In genomic region chr3:37909067-37909911, GRCh38 we compare ENCODE assay signal across 1 cellular context.
TF ChIP-seq lines count a peak whose summit lies in the region.

No MANE protein-coding gene starts in this region.

TF ChIP-seq in HepG2, 621 proteins besides CTCF, POLR2A, EP300 and RAD21 (continued from another document and continues in another):
- TF ChIP-seq ZBTB4 (CRISPR knock-in tag; IDR thresholded peaks at IDR 0.05; ENCODE audit: borderline replicate concordance) (no peak; the same call in 1 of the 2 replicates), FOXA3 (CRISPR knock-in tag; IDR thresholded peaks at IDR 0.05) (peak; percentile 86), ZNF124 (CRISPR knock-in tag; IDR thresholded peaks at IDR 0.05) (peak; percentile 34; the same call in 1 of the 2 replicates), ADNP (CRISPR knock-in tag; IDR thresholded peaks at IDR 0.05) (no peak), ZNF552 (CRISPR knock-in tag; IDR thresholded peaks at IDR 0.05; ENCODE audit: borderline replicate concordance) (no peak), ZNF605 (CRISPR knock-in tag; IDR thresholded peaks at IDR 0.05) (peak; percentile 75), ZKSCAN8 (CRISPR knock-in tag; IDR thresholded peaks at IDR 0.05; ENCODE audit: borderline replicate concordance) (peak; percentile 64; the same call in 1 of the 2 replicates), SP4 (CRISPR knock-in tag; IDR thresholded peaks at IDR 0.05) (no peak), CBX5 (CRISPR knock-in tag; IDR thresholded peaks at IDR 0.05; ENCODE audit: borderline replicate concordance) (peak; percentile 71; the same call in 1 of the 2 replicates), ZSCAN12 (CRISPR knock-in tag; IDR thresholded peaks at IDR 0.05) (no peak), ZKSCAN1 (IDR thresholded peaks at IDR 0.05; ENCODE audit: low read length) (no peak), DRAP1 (CRISPR knock-in tag; IDR thresholded peaks at IDR 0.05) (peak; percentile 60), KDM1A (CRISPR knock-in tag; IDR thresholded peaks at IDR 0.05) (peak; percentile 64), ZNF235 (CRISPR knock-in tag; IDR thresholded peaks at IDR 0.05; ENCODE audit: borderline replicate concordance) (no peak), RCOR2 (CRISPR knock-in tag; IDR thresholded peaks at IDR 0.05) (peak; percentile 87; the same call in 1 of the 2 replicates), KDM5B (CRISPR knock-in tag; IDR thresholded peaks at IDR 0.05; ENCODE audit: borderline replicate concordance) (no peak), MIER2 (CRISPR knock-in tag; IDR thresholded peaks at IDR 0.05) (0 out of 2 replicates have a peak, but pooled peaks have one; percentile 14), FOXP4 (CRISPR knock-in tag; IDR thresholded peaks at IDR 0.05) (peak; percentile 82), ZNF780A (CRISPR knock-in tag; IDR thresholded peaks at IDR 0.05) (no peak), ZNF432 (CRISPR knock-in tag; IDR thresholded peaks at IDR 0.05; ENCODE audit: borderline replicate concordance) (no peak), PITX1 (CRISPR knock-in tag; IDR thresholded peaks at IDR 0.05) (peak; percentile 64; the same call in 1 of the 2 replicates), PAF1 (CRISPR knock-in tag; IDR thresholded peaks at IDR 0.05) (no peak), GPN1 (CRISPR knock-in tag; IDR thresholded peaks at IDR 0.05; ENCODE audit: borderline replicate concordance) (no peak), ZMYM2 (CRISPR knock-in tag; IDR thresholded peaks at IDR 0.05) (peak; percentile 98), ZFP1 (CRISPR knock-in tag; IDR thresholded peaks at IDR 0.05) (0 out of 2 replicates have a peak, but pooled peaks have one; percentile 45), ELF4 (CRISPR knock-in tag; IDR thresholded peaks at IDR 0.05; ENCODE audit: borderline replicate concordance) (no peak), ZBTB20 (CRISPR knock-in tag; IDR thresholded peaks at IDR 0.05; ENCODE audit: borderline replicate concordance, low read depth) (0 out of 2 replicates have a peak, but pooled peaks have one; percentile 28), ZBTB3 (CRISPR knock-in tag; IDR thresholded peaks at IDR 0.05; ENCODE audit: borderline replicate concordance, low read depth) (0 out of 2 replicates have a peak, but pooled peaks have one; percentile 31), NFE2 (CRISPR knock-in tag; IDR thresholded peaks at IDR 0.05) (peak; percentile 48; the same call in 1 of the 2 replicates)
- TF ChIP-seq, protein P1, sequence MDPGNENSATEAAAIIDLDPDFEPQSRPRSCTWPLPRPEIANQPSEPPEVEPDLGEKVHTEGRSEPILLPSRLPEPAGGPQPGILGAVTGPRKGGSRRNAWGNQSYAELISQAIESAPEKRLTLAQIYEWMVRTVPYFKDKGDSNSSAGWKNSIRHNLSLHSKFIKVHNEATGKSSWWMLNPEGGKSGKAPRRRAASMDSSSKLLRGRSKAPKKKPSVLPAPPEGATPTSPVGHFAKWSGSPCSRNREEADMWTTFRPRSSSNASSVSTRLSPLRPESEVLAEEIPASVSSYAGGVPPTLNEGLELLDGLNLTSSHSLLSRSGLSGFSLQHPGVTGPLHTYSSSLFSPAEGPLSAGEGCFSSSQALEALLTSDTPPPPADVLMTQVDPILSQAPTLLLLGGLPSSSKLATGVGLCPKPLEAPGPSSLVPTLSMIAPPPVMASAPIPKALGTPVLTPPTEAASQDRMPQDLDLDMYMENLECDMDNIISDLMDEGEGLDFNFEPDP (CRISPR knock-in tag; conservative IDR thresholded peaks at IDR 0.05) = no peak
- TF ChIP-seq, protein P2, sequence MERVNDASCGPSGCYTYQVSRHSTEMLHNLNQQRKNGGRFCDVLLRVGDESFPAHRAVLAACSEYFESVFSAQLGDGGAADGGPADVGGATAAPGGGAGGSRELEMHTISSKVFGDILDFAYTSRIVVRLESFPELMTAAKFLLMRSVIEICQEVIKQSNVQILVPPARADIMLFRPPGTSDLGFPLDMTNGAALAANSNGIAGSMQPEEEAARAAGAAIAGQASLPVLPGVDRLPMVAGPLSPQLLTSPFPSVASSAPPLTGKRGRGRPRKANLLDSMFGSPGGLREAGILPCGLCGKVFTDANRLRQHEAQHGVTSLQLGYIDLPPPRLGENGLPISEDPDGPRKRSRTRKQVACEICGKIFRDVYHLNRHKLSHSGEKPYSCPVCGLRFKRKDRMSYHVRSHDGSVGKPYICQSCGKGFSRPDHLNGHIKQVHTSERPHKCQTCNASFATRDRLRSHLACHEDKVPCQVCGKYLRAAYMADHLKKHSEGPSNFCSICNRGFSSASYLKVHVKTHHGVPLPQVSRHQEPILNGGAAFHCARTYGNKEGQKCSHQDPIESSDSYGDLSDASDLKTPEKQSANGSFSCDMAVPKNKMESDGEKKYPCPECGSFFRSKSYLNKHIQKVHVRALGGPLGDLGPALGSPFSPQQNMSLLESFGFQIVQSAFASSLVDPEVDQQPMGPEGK (CRISPR knock-in tag; IDR thresholded peaks at IDR 0.05) = peak; percentile 36; the same call in 1 of the 2 replicates
- TF ChIP-seq, protein P3, sequence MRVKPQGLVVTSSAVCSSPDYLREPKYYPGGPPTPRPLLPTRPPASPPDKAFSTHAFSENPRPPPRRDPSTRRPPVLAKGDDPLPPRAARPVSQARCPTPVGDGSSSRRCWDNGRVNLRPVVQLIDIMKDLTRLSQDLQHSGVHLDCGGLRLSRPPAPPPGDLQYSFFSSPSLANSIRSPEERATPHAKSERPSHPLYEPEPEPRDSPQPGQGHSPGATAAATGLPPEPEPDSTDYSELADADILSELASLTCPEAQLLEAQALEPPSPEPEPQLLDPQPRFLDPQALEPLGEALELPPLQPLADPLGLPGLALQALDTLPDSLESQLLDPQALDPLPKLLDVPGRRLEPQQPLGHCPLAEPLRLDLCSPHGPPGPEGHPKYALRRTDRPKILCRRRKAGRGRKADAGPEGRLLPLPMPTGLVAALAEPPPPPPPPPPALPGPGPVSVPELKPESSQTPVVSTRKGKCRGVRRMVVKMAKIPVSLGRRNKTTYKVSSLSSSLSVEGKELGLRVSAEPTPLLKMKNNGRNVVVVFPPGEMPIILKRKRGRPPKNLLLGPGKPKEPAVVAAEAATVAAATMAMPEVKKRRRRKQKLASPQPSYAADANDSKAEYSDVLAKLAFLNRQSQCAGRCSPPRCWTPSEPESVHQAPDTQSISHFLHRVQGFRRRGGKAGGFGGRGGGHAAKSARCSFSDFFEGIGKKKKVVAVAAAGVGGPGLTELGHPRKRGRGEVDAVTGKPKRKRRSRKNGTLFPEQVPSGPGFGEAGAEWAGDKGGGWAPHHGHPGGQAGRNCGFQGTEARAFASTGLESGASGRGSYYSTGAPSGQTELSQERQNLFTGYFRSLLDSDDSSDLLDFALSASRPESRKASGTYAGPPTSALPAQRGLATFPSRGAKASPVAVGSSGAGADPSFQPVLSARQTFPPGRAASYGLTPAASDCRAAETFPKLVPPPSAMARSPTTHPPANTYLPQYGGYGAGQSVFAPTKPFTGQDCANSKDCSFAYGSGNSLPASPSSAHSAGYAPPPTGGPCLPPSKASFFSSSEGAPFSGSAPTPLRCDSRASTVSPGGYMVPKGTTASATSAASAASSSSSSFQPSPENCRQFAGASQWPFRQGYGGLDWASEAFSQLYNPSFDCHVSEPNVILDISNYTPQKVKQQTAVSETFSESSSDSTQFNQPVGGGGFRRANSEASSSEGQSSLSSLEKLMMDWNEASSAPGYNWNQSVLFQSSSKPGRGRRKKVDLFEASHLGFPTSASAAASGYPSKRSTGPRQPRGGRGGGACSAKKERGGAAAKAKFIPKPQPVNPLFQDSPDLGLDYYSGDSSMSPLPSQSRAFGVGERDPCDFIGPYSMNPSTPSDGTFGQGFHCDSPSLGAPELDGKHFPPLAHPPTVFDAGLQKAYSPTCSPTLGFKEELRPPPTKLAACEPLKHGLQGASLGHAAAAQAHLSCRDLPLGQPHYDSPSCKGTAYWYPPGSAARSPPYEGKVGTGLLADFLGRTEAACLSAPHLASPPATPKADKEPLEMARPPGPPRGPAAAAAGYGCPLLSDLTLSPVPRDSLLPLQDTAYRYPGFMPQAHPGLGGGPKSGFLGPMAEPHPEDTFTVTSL (CRISPR knock-in tag; IDR thresholded peaks at IDR 0.05; ENCODE audit: borderline replicate concordance) = peak; percentile 41; the same call in 1 of the 2 replicates
- TF ChIP-seq, protein P4, sequence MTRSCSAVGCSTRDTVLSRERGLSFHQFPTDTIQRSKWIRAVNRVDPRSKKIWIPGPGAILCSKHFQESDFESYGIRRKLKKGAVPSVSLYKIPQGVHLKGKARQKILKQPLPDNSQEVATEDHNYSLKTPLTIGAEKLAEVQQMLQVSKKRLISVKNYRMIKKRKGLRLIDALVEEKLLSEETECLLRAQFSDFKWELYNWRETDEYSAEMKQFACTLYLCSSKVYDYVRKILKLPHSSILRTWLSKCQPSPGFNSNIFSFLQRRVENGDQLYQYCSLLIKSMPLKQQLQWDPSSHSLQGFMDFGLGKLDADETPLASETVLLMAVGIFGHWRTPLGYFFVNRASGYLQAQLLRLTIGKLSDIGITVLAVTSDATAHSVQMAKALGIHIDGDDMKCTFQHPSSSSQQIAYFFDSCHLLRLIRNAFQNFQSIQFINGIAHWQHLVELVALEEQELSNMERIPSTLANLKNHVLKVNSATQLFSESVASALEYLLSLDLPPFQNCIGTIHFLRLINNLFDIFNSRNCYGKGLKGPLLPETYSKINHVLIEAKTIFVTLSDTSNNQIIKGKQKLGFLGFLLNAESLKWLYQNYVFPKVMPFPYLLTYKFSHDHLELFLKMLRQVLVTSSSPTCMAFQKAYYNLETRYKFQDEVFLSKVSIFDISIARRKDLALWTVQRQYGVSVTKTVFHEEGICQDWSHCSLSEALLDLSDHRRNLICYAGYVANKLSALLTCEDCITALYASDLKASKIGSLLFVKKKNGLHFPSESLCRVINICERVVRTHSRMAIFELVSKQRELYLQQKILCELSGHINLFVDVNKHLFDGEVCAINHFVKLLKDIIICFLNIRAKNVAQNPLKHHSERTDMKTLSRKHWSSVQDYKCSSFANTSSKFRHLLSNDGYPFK (CRISPR knock-in tag; IDR thresholded peaks at IDR 0.05; ENCODE audit: borderline replicate concordance) = no peak
- TF ChIP-seq, protein P5, sequence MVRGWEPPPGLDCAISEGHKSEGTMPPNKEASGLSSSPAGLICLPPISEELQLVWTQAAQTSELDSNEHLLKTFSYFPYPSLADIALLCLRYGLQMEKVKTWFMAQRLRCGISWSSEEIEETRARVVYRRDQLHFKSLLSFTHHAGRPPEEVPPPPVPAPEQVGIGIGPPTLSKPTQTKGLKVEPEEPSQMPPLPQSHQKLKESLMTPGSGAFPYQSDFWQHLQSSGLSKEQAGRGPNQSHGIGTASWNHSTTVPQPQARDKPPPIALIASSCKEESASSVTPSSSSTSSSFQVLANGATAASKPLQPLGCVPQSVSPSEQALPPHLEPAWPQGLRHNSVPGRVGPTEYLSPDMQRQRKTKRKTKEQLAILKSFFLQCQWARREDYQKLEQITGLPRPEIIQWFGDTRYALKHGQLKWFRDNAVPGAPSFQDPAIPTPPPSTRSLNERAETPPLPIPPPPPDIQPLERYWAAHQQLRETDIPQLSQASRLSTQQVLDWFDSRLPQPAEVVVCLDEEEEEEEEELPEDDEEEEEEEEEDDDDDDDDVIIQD (CRISPR knock-in tag; IDR thresholded peaks at IDR 0.05; ENCODE audit: low read depth) = peak; percentile 97; the same call in 1 of the 2 replicates
- TF ChIP-seq, protein P6, sequence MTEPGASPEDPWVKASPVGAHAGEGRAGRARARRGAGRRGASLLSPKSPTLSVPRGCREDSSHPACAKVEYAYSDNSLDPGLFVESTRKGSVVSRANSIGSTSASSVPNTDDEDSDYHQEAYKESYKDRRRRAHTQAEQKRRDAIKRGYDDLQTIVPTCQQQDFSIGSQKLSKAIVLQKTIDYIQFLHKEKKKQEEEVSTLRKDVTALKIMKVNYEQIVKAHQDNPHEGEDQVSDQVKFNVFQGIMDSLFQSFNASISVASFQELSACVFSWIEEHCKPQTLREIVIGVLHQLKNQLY (CRISPR knock-in tag; IDR thresholded peaks at IDR 0.05) = peak; percentile 92
- TF ChIP-seq, protein P7, sequence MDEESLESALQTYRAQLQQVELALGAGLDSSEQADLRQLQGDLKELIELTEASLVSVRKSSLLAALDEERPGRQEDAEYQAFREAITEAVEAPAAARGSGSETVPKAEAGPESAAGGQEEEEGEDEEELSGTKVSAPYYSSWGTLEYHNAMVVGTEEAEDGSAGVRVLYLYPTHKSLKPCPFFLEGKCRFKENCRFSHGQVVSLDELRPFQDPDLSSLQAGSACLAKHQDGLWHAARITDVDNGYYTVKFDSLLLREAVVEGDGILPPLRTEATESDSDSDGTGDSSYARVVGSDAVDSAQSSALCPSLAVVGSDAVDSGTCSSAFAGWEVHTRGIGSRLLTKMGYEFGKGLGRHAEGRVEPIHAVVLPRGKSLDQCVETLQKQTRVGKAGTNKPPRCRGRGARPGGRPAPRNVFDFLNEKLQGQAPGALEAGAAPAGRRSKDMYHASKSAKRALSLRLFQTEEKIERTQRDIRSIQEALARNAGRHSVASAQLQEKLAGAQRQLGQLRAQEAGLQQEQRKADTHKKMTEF (CRISPR knock-in tag; IDR thresholded peaks at IDR 0.05) = peak; percentile 72
